ENCODE assay signal across 1 cellular context in genomic region chr22:23180301-23180892, GRCh38.
TF ChIP-seq lines count a peak whose summit lies in the region.

Gene BCR, plus strand, starts transcription at chr22:23180509. Its CDS starts 452 bp downstream, at chr22:23180961.

TF ChIP-seq in HCT116, 20 proteins besides CTCF, POLR2A, EP300 and RAD21 (continued from another document):
- TF ChIP-seq ZBTB33 (IDR thresholded peaks at IDR 0.05; ENCODE audit: extremely low read depth, insufficient replicate concordance, low read length) (no peak), ZNF274 (IDR thresholded peaks at IDR 0.05; ENCODE audit: low read depth, low read length) (no peak), CBX3 (IDR thresholded peaks at IDR 0.05; ENCODE audit: low read depth) (no peak), POLR2AphosphoS5 (IDR thresholded peaks at IDR 0.05; ENCODE audit: low read depth, low read length) (peak; percentile 32; the same call in 1 of the 2 replicates), EGR1 (IDR thresholded peaks at IDR 0.05; ENCODE audit: low read depth) (no peak), EZH2 (IDR thresholded peaks at IDR 0.05) (no peak)
TF ChIP-seq in HCT116: peak in this region for 1.
